Comparison of ENCODE assay signal across 9 cellular contexts in the genomic region with DNA sequence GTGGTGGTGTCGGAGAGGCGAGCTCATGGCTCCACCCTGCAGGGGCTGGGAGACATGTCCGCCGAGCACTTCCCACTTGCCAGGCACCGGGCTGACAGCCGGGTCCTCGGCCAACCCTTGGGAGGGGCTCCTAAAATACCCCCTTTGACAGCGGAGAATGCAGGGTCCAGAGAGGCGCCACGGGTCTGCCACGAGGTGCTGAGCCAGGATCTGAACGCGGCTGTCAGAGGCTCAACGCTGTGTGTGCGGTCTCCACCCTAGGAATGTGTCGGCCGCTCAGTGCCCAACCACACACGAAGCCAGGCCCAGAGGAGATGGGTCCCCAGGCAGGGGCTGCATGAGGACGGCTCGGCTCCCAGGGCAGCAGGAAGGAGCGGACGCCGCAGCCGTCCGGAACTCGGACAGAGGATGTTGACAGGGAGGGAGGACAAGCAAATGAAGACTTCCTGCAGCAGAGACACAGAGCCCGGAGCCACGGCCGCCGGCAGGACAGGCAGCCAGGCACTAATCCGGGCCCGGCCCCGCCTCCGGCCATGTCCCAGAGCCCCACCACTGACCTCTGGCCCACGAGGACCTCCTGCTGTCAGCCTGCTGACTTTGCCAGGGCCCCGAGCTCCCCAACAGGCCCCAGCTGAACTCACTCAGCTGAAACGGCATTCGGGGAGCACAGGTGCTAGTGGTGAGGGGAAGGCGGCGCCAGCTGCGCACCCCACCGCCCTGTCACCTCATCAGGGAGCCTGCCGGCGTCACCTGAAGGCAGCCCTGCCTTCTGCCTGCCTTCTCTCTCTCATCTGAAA. TPM values are rescaled to one million over a fixed set of nuclear protein-coding genes. Genes with fewer than 3 reads are reported as not detected.
DNase-seq lines count a peak whose midpoint lies in the region; ATAC-seq and TF ChIP-seq lines count a peak whose summit lies in the region.
"Had no signal": no experiment of that assay in that cellular context is flagged by ENCODE, and none has a peak within 500 bp of the region (broad histone marks: within the 10 kb centered on the region; RNA-seq: fewer than 3 reads in every experiment).

No MANE protein-coding gene starts in this region.

- H3K27me3 ChIP-seq in WERI-Rb-1 (ENCODE audit: insufficient read depth, low read depth, severe bottlenecking) (no peaks in the 10 kb centered on the region), right cardiac atrium (ENCODE audit: control insufficient read depth, insufficient read depth) (no peaks in the 10 kb centered on the region), stomach (no peaks in the 10 kb centered on the region)

- H3K27ac Mint-ChIP-seq in activated CD8-positive, alpha-beta memory T cell treated with anti-CD3 and anti-CD28 coated beads, Interleukin-2, amount 10 ng/mL, durations not matched to agents 7 days and 5 days = no peak overlapping the region

- H3K4me1 Mint-ChIP-seq in activated CD8-positive, alpha-beta memory T cell treated with anti-CD3 and anti-CD28 coated beads, Interleukin-2, amount 10 ng/mL, durations not matched to agents 7 days and 5 days = no peaks in the 10 kb centered on the region

- no peaks in the 10 kb centered on the region for H3K36me3 Mint-ChIP-seq in activated CD8-positive, alpha-beta memory T cell treated with anti-CD3 and anti-CD28 coated beads, Interleukin-2, amount 10 ng/mL, durations not matched to agents 7 days and 5 days

- peak; percentile 64 for DNase-seq in WERI-Rb-1
- DNase-seq in right cardiac atrium = peak; percentile 59 to 86 (median 83)
- no peak for DNase-seq in stomach
- DNase-seq in activated effector memory CD4-positive, alpha-beta T cell treated with anti-CD3 and anti-CD28 coated beads, Interleukin-2, amount 50 U/mL, for 16 hours = no peak
- no peak for DNase-seq in lower leg skin (ENCODE audit: low spot score in 2 of 2)
- no peak for DNase-seq in SKM-1 (lab: John Stamatoyannopoulos, UW; ENCODE audit: unreplicated experiment)
- no peak for DNase-seq in activated CD8-positive, alpha-beta memory T cell treated with anti-CD3 and anti-CD28 coated beads, Interleukin-2, amount 10 ng/mL, durations not matched to agents 7 days and 5 days
- DNase-seq: NCI-H146 had no signal

- ATAC-seq in GM19452 (IDR thresholded peaks at IDR 0.05; ENCODE audit: unreplicated experiment) = peak; percentile 66
- peak; percentile 77 to 79 for ATAC-seq in right cardiac atrium
- no peak for ATAC-seq in activated CD8-positive, alpha-beta memory T cell treated with anti-CD3 and anti-CD28 coated beads, Interleukin-2, amount 10 ng/mL, durations not matched to agents 7 days and 5 days

- peak overlapping the region; percentile 29 for H3K27ac ChIP-seq in WERI-Rb-1
- H3K27ac ChIP-seq in right cardiac atrium (ENCODE audit: low read length) = peak overlapping the region; percentile 2
- H3K27ac ChIP-seq in stomach = peak overlapping the region in 4 of 5 donors; percentile 2 to 55 (median 18)

- H3K4me3 Mint-ChIP-seq in activated CD8-positive, alpha-beta memory T cell treated with anti-CD3 and anti-CD28 coated beads, Interleukin-2, amount 10 ng/mL, durations not matched to agents 7 days and 5 days = no peak overlapping the region

- H3K9me3 Mint-ChIP-seq in activated CD8-positive, alpha-beta memory T cell treated with anti-CD3 and anti-CD28 coated beads, Interleukin-2, amount 10 ng/mL, durations not matched to agents 7 days and 5 days (ENCODE audit: low read depth) = no peaks in the 10 kb centered on the region

- no peaks in the 10 kb centered on the region for H3K27me3 Mint-ChIP-seq in activated CD8-positive, alpha-beta memory T cell treated with anti-CD3 and anti-CD28 coated beads, Interleukin-2, amount 10 ng/mL, durations not matched to agents 7 days and 5 days

- peaks cover 8% of the 10 kb centered on the region for H3K4me1 ChIP-seq in right cardiac atrium (ENCODE audit: control insufficient read depth, insufficient read depth, low read length)
- peaks cover 17 to 54% (median 38%) of the 10 kb centered on the region in 4 donors for H3K4me1 ChIP-seq in stomach

- TF ChIP-seq POLR2A in stomach (IDR thresholded peaks at IDR 0.05) = no peak
- no peak for TF ChIP-seq POLR2A in lower leg skin (IDR thresholded peaks at IDR 0.05)

- WGBS in right cardiac atrium = 18% methylated on average over 44 of the region's 44 CpGs
- WGBS in stomach, 5 donors = 47 to 72% (median 59%) methylated on average over 12 to 44 of the region's 44 CpGs
- WGBS in lower leg skin, 2 donors = 51 to 52% methylated on average over 26 to 42 of the region's 44 CpGs

- no peak for TF ChIP-seq EP300 in stomach (IDR thresholded peaks at IDR 0.05)

- intact Hi-C loops in right cardiac atrium (cut with DNase I) = no loop called here
- intact Hi-C loops in stomach (cut with DNase I; ENCODE audit: low total_unique reads) = no loop called here
- intact Hi-C loops in lower leg skin (cut with DNase I; ENCODE audit: low total_unique reads) = no loop called here

- TF ChIP-seq CTCF in WERI-Rb-1 (IDR thresholded peaks at IDR 0.05; ENCODE audit: low read depth, low read length) = no peak
- no peak for TF ChIP-seq CTCF in stomach (IDR thresholded peaks at IDR 0.05)
- no peak for TF ChIP-seq CTCF in lower leg skin (IDR thresholded peaks at IDR 0.05)

- CTCF ChIA-PET in activated CD8-positive, alpha-beta memory T cell treated with anti-CD3 and anti-CD28 coated beads, Interleukin-2, amount 10 ng/mL, durations not matched to agents 7 days and 5 days (lab: Charles Lee) = interaction anchor here (1.1 kb wide), 1 partner anchor 14 kb away, joined by 4 read pairs; no protein-coding TSS in a partner anchor

- H3K36me3 ChIP-seq in WERI-Rb-1 (no peaks in the 10 kb centered on the region; the same call in none of the 2 replicates), stomach (no peaks in the 10 kb centered on the region)

- H3K4me3 ChIP-seq in WERI-Rb-1 (ENCODE audit: low read depth, low read length) = no peak overlapping the region
- no peak overlapping the region for H3K4me3 ChIP-seq in right cardiac atrium (ENCODE audit: low read length)
- H3K4me3 ChIP-seq in stomach = peak overlapping the region; percentile 2 to 35 (median 19)
- H3K4me3 ChIP-seq in lower leg skin (ENCODE audit: low read depth, poor library complexity, severe bottlenecking) = no peak overlapping the region

- H3K9me3 ChIP-seq in WERI-Rb-1 (ENCODE audit: severe bottlenecking) = no peaks in the 10 kb centered on the region
- no peaks in the 10 kb centered on the region for H3K9me3 ChIP-seq in right cardiac atrium (ENCODE audit: control insufficient read depth, low read length)
- no peaks in the 10 kb centered on the region for H3K9me3 ChIP-seq in stomach

RNA-seq across cellular contexts. Expression of gene VAV2, which starts 12.8 kb away (rescaled TPM):
- total RNA-seq in right cardiac atrium (10 to 100 TPM in 1 of 4 donors, 1 to 10 TPM in 3; 6.3 to 11.4 (median 8.2) TPM), stomach (10 to 100 TPM in 2 of 5 donors, 1 to 10 TPM in 3; 4.1 to 14.2 (median 6.7) TPM), lower leg skin (1 to 10 TPM; 6.8 to 9.1 (median 7.5) TPM)
- polyA plus RNA-seq in right cardiac atrium (4.7 TPM), stomach (1 to 10 TPM; 4.1 to 7.8 (median 7.3) TPM)
- 1 to 10 TPM; 5.1 to 5.5 TPM for total RNA-seq in activated CD8-positive, alpha-beta memory T cell treated with anti-CD3 and anti-CD28 coated beads, Interleukin-2, amount 10 ng/mL, durations not matched to agents 7 days and 5 days

RNA-seq across cellular contexts. Expression of gene BRD3OS, which starts 46.0 kb away (rescaled TPM):
- total RNA-seq in right cardiac atrium = 10 to 100 TPM in 3 of 4 donors, 1 to 10 TPM in 1; 9.2 to 12.1 (median 11.2) TPM
- polyA plus RNA-seq in right cardiac atrium = 4.7 TPM
- 10 to 100 TPM in 1 of 5 donors, 1 to 10 TPM in 3, not detected in 1; 2.4 to 12.0 (median 4.4) TPM for total RNA-seq in stomach
- 1 to 10 TPM; 4.7 to 9.0 (median 8.2) TPM for polyA plus RNA-seq in stomach
- total RNA-seq in lower leg skin = 10 to 100 TPM in 1 of 4 donors, 1 to 10 TPM in 3; 2.5 to 11.0 (median 6.4) TPM
- 10 to 100 TPM; 12.5 to 14.5 TPM for total RNA-seq in activated CD8-positive, alpha-beta memory T cell treated with anti-CD3 and anti-CD28 coated beads, Interleukin-2, amount 10 ng/mL, durations not matched to agents 7 days and 5 days

Comparison
In these comparisons a context has a peak if more than half of its experiments do, and no peak if none do; other contexts are left out.
1. DNase-seq: peak in WERI-Rb-1 (single experiment) and right cardiac atrium (3 of 3); none in stomach (single experiment), activated effector memory CD4-positive, alpha-beta T cell treated with anti-CD3 and anti-CD28 coated beads, Interleukin-2, amount 50 U/mL, for 16 hours (single experiment), lower leg skin (0 of 2), SKM-1 (single experiment) and activated CD8-positive, alpha-beta memory T cell treated with anti-CD3 and anti-CD28 coated beads, Interleukin-2, amount 10 ng/mL, durations not matched to agents 7 days and 5 days (single experiment).
2. H3K4me3 ChIP-seq: peak in stomach (4 of 4); none in WERI-Rb-1 (single experiment), right cardiac atrium (single experiment) and lower leg skin (single experiment).
3. Peak in every context shown above with its lines, with median percentiles within 50 percentile points of each other: H3K27ac ChIP-seq.